ENCODE assay signal across 15 cellular contexts in genomic region chr10:52879651-52880050, GRCh38.
"Had no signal": no experiment of that assay in that cellular context is flagged by ENCODE, and none has a peak within 500 bp of the region (broad histone marks: within the 10 kb centered on the region; RNA-seq: fewer than 3 reads in every experiment).

No MANE protein-coding gene starts in this region.

- H3K27ac ChIP-seq: body of pancreas, cardiac muscle cell, foreskin keratinocyte, heart left ventricle, lower lobe of right lung, skin epidermis, uterus, VCaP had no signal

- H3K27me3 ChIP-seq: body of pancreas, cardiac muscle cell, foreskin keratinocyte, heart left ventricle, uterus had no signal

- H3K4me1 ChIP-seq: body of pancreas, lower lobe of right lung, uterus had no signal

- H3K9me3 ChIP-seq: body of pancreas, heart left ventricle, lower lobe of right lung, uterus had no signal

- H3K36me3 ChIP-seq: cardiac muscle cell, heart left ventricle, lower lobe of right lung, uterus had no signal

- DNase-seq: activated CD4-positive, alpha-beta T cell treated with anti-CD3 and anti-CD28 coated beads for 4 hours; activated CD4-positive, alpha-beta T cell treated with anti-CD3 and anti-CD28 coated beads, Interleukin-2, amount 50 U/mL, for 4 hours; activated naive CD4-positive, alpha-beta T cell; activated T-cell treated with anti-CD3 and anti-CD28 coated beads for 4 hours; activated T-cell treated with anti-CD3 and anti-CD28 coated beads, Interleukin-2, amount 50 U/mL, for 72 hours; body of pancreas; lower lobe of right lung; mesendoderm; stimulated activated CD4-positive, alpha-beta T cell treated with anti-CD3 and anti-CD28 coated beads, Interleukin-4, amount 100 ng/mL, for 24 hours; uterus had no signal

- H3K4me3 ChIP-seq: body of pancreas, cardiac muscle cell, heart left ventricle, lower lobe of right lung, skin epidermis, uterus had no signal
